In genomic region chr6:167495506-167496391, GRCh38 we compare ENCODE assay signal across 15 cellular contexts.
DNase-seq lines count a peak whose midpoint lies in the region; ATAC-seq, FAIRE-seq and TF ChIP-seq lines count a peak whose summit lies in the region.
"Had no signal": no experiment of that assay in that cellular context is flagged by ENCODE, and none has a peak within 500 bp of the region (broad histone marks: within the 10 kb centered on the region; RNA-seq: fewer than 3 reads in every experiment).

No MANE protein-coding gene starts in this region.

- no peaks in the 10 kb centered on the region for H3K9me3 ChIP-seq in pancreas

- no peaks in the 10 kb centered on the region for H3K36me3 ChIP-seq in pancreas

- FAIRE-seq in pancreas (lab: Jason Lieb, UNC), result no peak
- FAIRE-seq: G401.6 had no signal

- H3K27me3 ChIP-seq in pancreas, result no peaks in the 10 kb centered on the region

- no peak overlapping the region for H3K27ac ChIP-seq in pancreas
- H3K27ac ChIP-seq: parathyroid adenoma had no signal

- H3K4me1 ChIP-seq in pancreas, result no peaks in the 10 kb centered on the region
- H3K4me1 ChIP-seq: parathyroid adenoma had no signal

- TF ChIP-seq CTCF in pancreas (IDR thresholded peaks at IDR 0.05) (no peak), GM13977 (IDR thresholded peaks at IDR 0.05; ENCODE audit: extremely low read depth, insufficient read depth, missing control alignments) (no peak)

- in situ Hi-C loops in G401 (cut with HindIII; ENCODE audit: low sequenced_read_pairs) (no loop called here), GM13977 (cut with MboI; ENCODE audit: low pct_unique_long_range_greater_than_20kb, low sequenced_read_pairs, unreplicated experiment) (no loop called here)

- 44 to 49% methylated on average over 19 of the region's 19 CpGs for WGBS in pancreas, 2 donors

- DNase-seq in G401 (ENCODE audit: low spot score) (peak; percentile 60), NCI-H345 treated with DMSO at 0.1 percent for 48 hours (lab: John Stamatoyannopoulos, UW; ENCODE audit: unreplicated experiment) (peak; percentile 54), globus pallidus (ENCODE audit: low spot score) (peak; percentile 93), pancreas (peak in 1 of 6 donors; percentile 47), GM13977 (ENCODE audit: low spot score) (no peak)
- no peak for DNase-seq in activated effector memory CD4-positive, alpha-beta T cell treated with anti-CD3 and anti-CD28 coated beads, Interleukin-2, amount 50 U/mL, for 16 hours
- DNase-seq: activated naive CD4-positive, alpha-beta T cell; central memory CD4-positive, alpha-beta T cell; NCI-H226; stimulated activated CD4-positive, alpha-beta T cell treated with anti-CD3 and anti-CD28 coated beads, Interleukin-2, amount 100 ng/mL, for 24 hours had no signal

- ATAC-seq in pancreas (peak; percentile 9 to 50 (median 41)), HG03460 (IDR thresholded peaks at IDR 0.05; ENCODE audit: unreplicated experiment) (no peak), HG03139 (IDR thresholded peaks at IDR 0.05; ENCODE audit: unreplicated experiment) (no peak)

- H3K4me3 ChIP-seq in pancreas, result no peak overlapping the region
- H3K4me3 ChIP-seq: lung had no signal

- intact Hi-C loops in pancreas (cut with DNase I), result no loop called here

Comparison
In these comparisons a context has a peak if more than half of its experiments do, and no peak if none do; other contexts are left out.
1. DNase-seq: peak in G401 (single experiment), NCI-H345 treated with DMSO at 0.1 percent for 48 hours (single experiment) and globus pallidus (single experiment); none in activated effector memory CD4-positive, alpha-beta T cell treated with anti-CD3 and anti-CD28 coated beads, Interleukin-2, amount 50 U/mL, for 16 hours (single experiment) and GM13977 (single experiment).
2. ATAC-seq: peak in pancreas (4 of 4); none in HG03460 (single experiment) and HG03139 (single experiment).